In the genomic region with DNA sequence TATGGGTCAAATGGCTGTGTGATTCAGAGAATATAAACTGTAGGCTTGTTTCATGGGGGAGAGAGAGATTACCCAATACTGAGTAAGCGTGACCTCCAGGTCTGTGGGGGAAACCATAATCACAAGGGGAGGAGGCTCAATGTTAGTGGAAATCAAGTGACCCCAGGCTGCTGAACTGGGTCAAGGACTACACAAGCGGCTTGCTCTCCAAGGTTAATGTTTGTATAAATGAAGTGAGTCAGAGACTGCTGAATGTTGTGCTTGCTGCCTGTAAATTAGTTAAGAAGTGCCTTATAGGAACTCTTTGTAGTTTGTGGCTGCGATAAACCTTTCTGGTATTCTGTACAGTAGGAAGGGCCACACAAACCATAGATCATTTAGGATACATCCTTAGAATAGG, we compare ENCODE assay signal across 24 cellular contexts.
"Had no signal": no experiment of that assay in that cellular context is flagged by ENCODE, and none has a peak within 500 bp of the region (broad histone marks: within the 10 kb centered on the region; RNA-seq: fewer than 3 reads in every experiment).

No MANE protein-coding gene starts in this region.

- DNase-seq: dorsolateral prefrontal cortex; effector CD4-positive, alpha-beta T cell; foreskin keratinocyte; heart left ventricle; left cardiac atrium; left ventricle myocardium superior; natural killer cell; occipital lobe; ovary; posterior cingulate gyrus; psoas muscle; right cardiac atrium; sigmoid colon; spleen; stimulated activated CD4-positive, alpha-beta T cell treated with anti-CD3 and anti-CD28 coated beads, Interleukin-4, amount 100 ng/mL, for 4 hours; stimulated activated naive B cell treated with anti-CD40 and anti-IgM and Interleukin-4, amounts not matched to agents 10 μg/mL and 1 μg/mL and 100 μg/mL, for 72 hours; uterus had no signal

- H3K4me3 ChIP-seq: dorsolateral prefrontal cortex, gastroesophageal sphincter, heart left ventricle, hepatocyte, lung, ovary, psoas muscle, sigmoid colon, skin epidermis, spleen, thoracic aorta, tibial nerve, upper lobe of left lung, uterus had no signal

- ATAC-seq: foreskin keratinocyte; gastroesophageal sphincter; heart left ventricle; left cardiac atrium; left ventricle myocardium superior; psoas muscle; right cardiac atrium; stimulated activated naive B cell treated with anti-CD40 and anti-IgM and Interleukin-4, amounts not matched to agents 10 μg/mL and 1 μg/mL and 100 μg/mL, for 72 hours had no signal
